8 cellular contexts compared by ENCODE assay signal in genomic region chr12:56724989-56725722, GRCh38. TPM values are rescaled to one million over a fixed set of nuclear protein-coding genes. Genes with fewer than 3 reads are reported as not detected.
A peak's percentile ranks its signal among the peaks of the same experiment; 100 is the strongest.
DNase-seq lines count a peak whose midpoint lies in the region; ATAC-seq lines count a peak whose summit lies in the region.

Gene NACA, minus strand, starts transcription at chr12:56725299. Its CDS starts 778 bp downstream, at chr12:56724521.

- no peaks in the 10 kb centered on the region for H3K27me3 Mint-ChIP-seq in effector memory CD8-positive, alpha-beta T cell
- H3K27me3 Mint-ChIP-seq in memory B cell: no peaks in the 10 kb centered on the region

- no peaks in the 10 kb centered on the region for H3K9me3 Mint-ChIP-seq in effector memory CD8-positive, alpha-beta T cell
- no peaks in the 10 kb centered on the region for H3K9me3 Mint-ChIP-seq in memory B cell

- peaks cover 43 to 53% of the 10 kb centered on the region in 2 donors for H3K4me1 Mint-ChIP-seq in effector memory CD8-positive, alpha-beta T cell (ENCODE audit: low read depth in 2 of 2)
- peaks cover 34% of the 10 kb centered on the region for H3K4me1 Mint-ChIP-seq in memory B cell

- peaks cover 14% of the 10 kb centered on the region for H3K36me3 Mint-ChIP-seq in effector memory CD8-positive, alpha-beta T cell (ENCODE audit: insufficient read depth)
- peaks cover 22% of the 10 kb centered on the region for H3K36me3 Mint-ChIP-seq in memory B cell

- peak; percentile 93 for ATAC-seq in GM21360 (IDR thresholded peaks at IDR 0.05; ENCODE audit: unreplicated experiment)
- ATAC-seq in effector memory CD8-positive, alpha-beta T cell (replicated peaks): peak; percentile 92
- peak; percentile 90 for ATAC-seq in memory B cell (ENCODE audit: low read depth)

- DNase-seq in COLO668 (lab: John Stamatoyannopoulos, UW; ENCODE audit: unreplicated experiment) (peak; percentile 94), HT1080 (ENCODE audit: low read depth) (peak; percentile 98), NOMO-1 treated with DMSO at 0.1 percent for 48 hours (lab: John Stamatoyannopoulos, UW; ENCODE audit: unreplicated experiment) (peak; percentile 99), memory B cell (ENCODE audit: low spot score in 2 of 2) (peak; percentile 82 to 92)
- DNase-seq in activated CD8-positive, alpha-beta memory T cell treated with anti-CD3 and anti-CD28 coated beads for 4 hours (ENCODE audit: low read depth in 2 of 2): peak; percentile 95 to 99
- peak; percentile 93 to 96 (median 95) for DNase-seq in effector memory CD8-positive, alpha-beta T cell
- DNase-seq in stimulated activated CD8-positive, alpha-beta memory T cell treated with anti-CD3 and anti-CD28 coated beads, Interleukin-12 subunit alpha, Interleukin-12 subunit beta, amount 100 ng/mL, for 24 hours (ENCODE audit: extremely low read depth): peak; percentile 99

- peak within 1 kb of the TSS; percentile 95 to 97 for H3K27ac Mint-ChIP-seq in effector memory CD8-positive, alpha-beta T cell
- peak within 1 kb of the TSS; percentile 87 for H3K27ac Mint-ChIP-seq in memory B cell

- peak within 1 kb of the TSS; percentile 97 to 98 for H3K4me3 Mint-ChIP-seq in effector memory CD8-positive, alpha-beta T cell
- peak within 1 kb of the TSS; percentile 87 for H3K4me3 Mint-ChIP-seq in memory B cell

RNA-seq across cellular contexts. Expression of gene NACA, which starts in this region (rescaled TPM):
- 1,958 and 2,010 TPM in 2 replicates for total RNA-seq in HT1080 (2014; rRNA removed; shearing (Covaris generic))
- 1,776 and 1,888 TPM in 2 replicates for polyA plus RNA-seq in HT1080 (2015; cell fraction: cytosol; rRNA removed)
- polyA plus RNA-seq in HT1080 (2015; cell fraction: nucleus; rRNA removed): 693 and 772 TPM in 2 replicates

Comparison
In these comparisons a context has a peak if more than half of its experiments do, and no peak if none do; other contexts are left out.
1. Peak in every context shown above with its lines: DNase-seq and ATAC-seq.